1 cellular context compared by ENCODE assay signal in genomic region chrX:118943102-118943501, GRCh38.
TF ChIP-seq lines count a peak whose summit lies in the region.

No MANE protein-coding gene starts in this region.

TF ChIP-seq in K562, 482 proteins besides CTCF, POLR2A, EP300 and RAD21 (continued from another document and continues in another):
- TF ChIP-seq ARID3B (CRISPR knock-in tag; IDR thresholded peaks at IDR 0.05; ENCODE audit: borderline replicate concordance) (no peak), CBFA2T3 (IDR thresholded peaks at IDR 0.05) (peak; percentile 88), CHD4 (IDR thresholded peaks at IDR 0.05; ENCODE audit: insufficient read depth, insufficient replicate concordance, low read depth, low read length, poor library complexity, severe bottlenecking) (no peak), PRPF4 (IDR thresholded peaks at IDR 0.05; ENCODE audit: insufficient read depth, low read depth, low read length, poor library complexity, severe bottlenecking) (no peak), ATF1 (CRISPR knock-in tag; IDR thresholded peaks at IDR 0.05) (no peak), ATF1 (tag; IDR thresholded peaks at IDR 0.05) (no peak), MEF2A (IDR thresholded peaks at IDR 0.05; ENCODE audit: control insufficient read depth, low read depth, low read length) (0 out of 2 replicates have a peak, but pooled peaks have one; percentile 49), MCM2 (IDR thresholded peaks at IDR 0.05; ENCODE audit: low read depth) (no peak), XRCC3 (IDR thresholded peaks at IDR 0.05) (no peak), CGGBP1 (CRISPR knock-in tag; IDR thresholded peaks at IDR 0.05) (no peak), KDM1A (IDR thresholded peaks at IDR 0.05) (peak; percentile 69 to 70), ZNF217 (CRISPR knock-in tag; IDR thresholded peaks at IDR 0.05) (no peak), CCNT2 (IDR thresholded peaks at IDR 0.05; ENCODE audit: borderline replicate concordance, extremely low read depth, insufficient read length, low read depth, low read length) (peak; percentile 44), XRCC4 (IDR thresholded peaks at IDR 0.05; ENCODE audit: extremely low read depth, insufficient read depth, insufficient read length) (no peak), ZBTB26 (CRISPR knock-in tag; IDR thresholded peaks at IDR 0.05) (no peak), RFX5 (IDR thresholded peaks at IDR 0.05; ENCODE audit: low read depth, low read length) (no peak), SMAD1 (IDR thresholded peaks at IDR 0.05; ENCODE audit: low read depth, low read length, partially characterized antibody) (no peak), MCM3 (IDR thresholded peaks at IDR 0.05) (no peak), ZNF75A (CRISPR knock-in tag; IDR thresholded peaks at IDR 0.05) (no peak), TBL1XR1 (IDR thresholded peaks at IDR 0.05; ENCODE audit: low read length in 2 of 2) (peak in 1 of 2 experiments; percentile 60; a peak in 2 of 4 replicates), RBM39 (optimal IDR thresholded peaks at IDR 0.05; ENCODE audit: low read depth, low read length) (no peak), SLC30A9 (CRISPR knock-in tag; IDR thresholded peaks at IDR 0.05) (no peak), SMARCA5 (IDR thresholded peaks at IDR 0.05) (no peak), ADNP (tag; IDR thresholded peaks at IDR 0.05) (no peak), HDAC3 (IDR thresholded peaks at IDR 0.05; ENCODE audit: borderline replicate concordance, partially characterized antibody) (peak; percentile 41), WHSC1 (IDR thresholded peaks at IDR 0.05; ENCODE audit: low read length) (no peak), FOXJ3 (CRISPR knock-in tag; IDR thresholded peaks at IDR 0.05) (no peak), FOS (IDR thresholded peaks at IDR 0.05; ENCODE audit: extremely low read depth, insufficient read length) (no peak), NCOA6 (IDR thresholded peaks at IDR 0.05) (no peak), ZNF668 (CRISPR knock-in tag; IDR thresholded peaks at IDR 0.05) (no peak), NFIC (IDR thresholded peaks at IDR 0.05) (peak; percentile 64), ZNF699 (CRISPR knock-in tag; IDR thresholded peaks at IDR 0.05; ENCODE audit: insufficient replicate concordance) (no peak), HLTF (IDR thresholded peaks at IDR 0.05) (no peak), NELFE (IDR thresholded peaks at IDR 0.05; ENCODE audit: insufficient read depth, insufficient read length) (no peak), POLR2B (IDR thresholded peaks at IDR 0.05; ENCODE audit: low read depth, partially characterized antibody) (no peak), HDGF (IDR thresholded peaks at IDR 0.05) (no peak), ZNF224 (CRISPR knock-in tag; IDR thresholded peaks at IDR 0.05) (no peak), ETV5 (CRISPR knock-in tag; IDR thresholded peaks at IDR 0.05; ENCODE audit: low read depth) (no peak), ZNF583 (CRISPR knock-in tag; IDR thresholded peaks at IDR 0.05) (no peak), FIP1L1 (IDR thresholded peaks at IDR 0.05; ENCODE audit: low read depth, low read length, poor library complexity, severe bottlenecking) (no peak), ATF7 (IDR thresholded peaks at IDR 0.05) (no peak), KAT7 (CRISPR knock-in tag; IDR thresholded peaks at IDR 0.05; ENCODE audit: borderline replicate concordance) (no peak), ZNF384 (IDR thresholded peaks at IDR 0.05; ENCODE audit: low read depth, low read length) (no peak), SUPT5H (IDR thresholded peaks at IDR 0.05) (no peak), ESRRA (IDR thresholded peaks at IDR 0.05; ENCODE audit: borderline replicate concordance, low read depth) (no peak), CBFA2T2 (conservative IDR thresholded peaks at IDR 0.05) (peak; percentile 79), ZNF707 (CRISPR knock-in tag; conservative IDR thresholded peaks at IDR 0.05) (no peak), PHF20 (IDR thresholded peaks at IDR 0.05; ENCODE audit: partially characterized antibody) (no peak), ZNF584 (CRISPR knock-in tag; IDR thresholded peaks at IDR 0.05; ENCODE audit: low read depth) (no peak), FOXP4 (CRISPR knock-in tag; IDR thresholded peaks at IDR 0.05; ENCODE audit: borderline replicate concordance) (no peak), POLR2G (IDR thresholded peaks at IDR 0.05; ENCODE audit: low read depth, low read length) (no peak), ZNF3 (CRISPR knock-in tag; IDR thresholded peaks at IDR 0.05) (no peak), ZNF133 (CRISPR knock-in tag; IDR thresholded peaks at IDR 0.05) (no peak), SMAD4 (CRISPR knock-in tag; conservative IDR thresholded peaks at IDR 0.05) (peak; percentile 60; the same call in 1 of the 2 replicates)
- TF ChIP-seq, protein P1, sequence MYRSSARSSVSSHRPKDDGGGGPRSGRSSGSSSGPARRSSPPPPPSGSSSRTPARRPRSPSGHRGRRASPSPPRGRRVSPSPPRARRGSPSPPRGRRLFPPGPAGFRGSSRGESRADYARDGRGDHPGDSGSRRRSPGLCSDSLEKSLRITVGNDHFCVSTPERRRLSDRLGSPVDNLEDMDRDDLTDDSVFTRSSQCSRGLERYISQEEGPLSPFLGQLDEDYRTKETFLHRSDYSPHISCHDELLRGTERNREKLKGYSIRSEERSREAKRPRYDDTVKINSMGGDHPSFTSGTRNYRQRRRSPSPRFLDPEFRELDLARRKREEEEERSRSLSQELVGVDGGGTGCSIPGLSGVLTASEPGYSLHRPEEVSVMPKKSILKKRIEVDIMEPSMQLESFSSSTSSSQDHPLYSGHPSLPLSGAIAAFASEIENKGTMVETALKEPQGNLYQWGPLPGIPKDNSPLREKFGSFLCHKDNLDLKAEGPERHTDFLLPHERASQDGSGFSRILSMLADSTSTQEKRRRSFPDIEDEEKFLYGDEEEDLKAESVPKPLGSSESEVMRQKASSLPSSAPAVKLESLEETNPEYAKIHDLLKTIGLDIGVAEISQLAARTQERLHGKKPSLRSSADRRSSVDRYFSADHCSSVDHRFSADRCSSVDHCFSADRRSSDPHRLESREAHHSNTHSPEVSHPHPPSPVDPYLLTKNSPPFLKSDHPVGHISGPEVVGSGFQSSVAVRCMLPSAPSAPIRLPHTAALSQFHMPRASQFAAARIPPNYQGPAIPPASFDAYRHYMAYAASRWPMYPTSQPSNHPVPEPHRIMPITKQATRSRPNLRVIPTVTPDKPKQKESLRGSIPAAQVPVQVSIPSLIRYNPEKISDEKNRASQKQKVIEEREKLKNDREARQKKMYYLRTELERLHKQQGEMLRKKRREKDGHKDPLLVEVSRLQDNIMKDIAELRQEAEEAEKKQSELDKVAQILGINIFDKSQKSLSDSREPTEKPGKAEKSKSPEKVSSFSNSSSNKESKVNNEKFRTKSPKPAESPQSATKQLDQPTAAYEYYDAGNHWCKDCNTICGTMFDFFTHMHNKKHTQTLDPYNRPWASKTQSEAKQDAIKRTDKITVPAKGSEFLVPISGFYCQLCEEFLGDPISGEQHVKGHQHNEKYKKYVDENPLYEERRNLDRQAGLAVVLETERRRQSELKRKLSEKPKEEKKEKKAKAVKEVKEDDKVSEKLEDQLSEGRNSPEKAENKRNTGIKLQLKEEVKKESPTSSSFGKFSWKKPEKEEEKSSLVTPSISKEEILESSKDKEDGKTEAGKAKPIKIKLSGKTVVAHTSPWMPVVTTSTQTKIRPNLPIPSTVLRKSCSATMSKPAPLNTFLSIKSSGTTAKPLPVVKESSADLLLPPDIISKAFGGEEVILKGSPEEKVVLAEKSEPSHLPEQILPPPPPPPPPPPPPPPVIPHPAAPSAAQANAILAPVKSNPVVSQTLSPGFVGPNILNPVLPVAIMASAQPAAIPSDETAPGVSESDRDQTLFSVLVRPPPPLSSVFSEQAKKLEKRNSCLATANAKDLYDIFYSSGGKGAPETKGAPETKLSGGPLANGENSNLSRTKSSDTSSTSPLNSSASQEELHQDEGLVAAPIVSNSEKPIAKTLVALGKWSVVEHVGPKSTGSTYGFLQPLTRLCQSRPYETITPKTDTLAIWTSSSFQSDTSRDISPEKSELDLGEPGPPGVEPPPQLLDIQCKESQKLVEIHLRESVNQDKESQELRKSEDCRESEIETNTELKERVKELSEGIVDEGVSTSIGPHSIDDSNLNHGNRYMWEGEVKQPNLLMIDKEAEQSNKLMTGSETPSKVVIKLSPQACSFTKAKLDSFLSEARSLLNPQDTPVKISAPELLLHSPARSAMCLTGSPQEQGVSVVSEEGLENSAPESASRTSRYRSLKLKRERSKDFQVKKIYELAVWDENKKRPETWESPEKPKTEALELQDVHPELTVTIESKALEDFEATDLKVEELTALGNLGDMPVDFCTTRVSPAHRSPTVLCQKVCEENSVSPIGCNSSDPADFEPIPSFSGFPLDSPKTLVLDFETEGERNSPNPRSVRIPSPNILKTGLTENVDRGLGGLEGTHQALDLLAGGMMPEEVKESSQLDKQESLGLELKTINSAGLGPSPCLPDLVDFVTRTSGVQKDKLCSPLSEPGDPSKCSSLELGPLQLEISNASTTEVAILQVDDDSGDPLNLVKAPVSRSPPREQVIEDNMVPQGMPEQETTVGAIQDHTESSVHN (IDR thresholded peaks at IDR 0.05; ENCODE audit: borderline replicate concordance in 1 of 2, low read depth in 1 of 2), result no peak
- TF ChIP-seq, protein P2, sequence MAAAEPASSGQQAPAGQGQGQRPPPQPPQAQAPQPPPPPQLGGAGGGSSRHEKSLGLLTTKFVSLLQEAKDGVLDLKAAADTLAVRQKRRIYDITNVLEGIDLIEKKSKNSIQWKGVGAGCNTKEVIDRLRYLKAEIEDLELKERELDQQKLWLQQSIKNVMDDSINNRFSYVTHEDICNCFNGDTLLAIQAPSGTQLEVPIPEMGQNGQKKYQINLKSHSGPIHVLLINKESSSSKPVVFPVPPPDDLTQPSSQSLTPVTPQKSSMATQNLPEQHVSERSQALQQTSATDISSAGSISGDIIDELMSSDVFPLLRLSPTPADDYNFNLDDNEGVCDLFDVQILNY (CRISPR knock-in tag; IDR thresholded peaks at IDR 0.05), result no peak
- TF ChIP-seq, protein P3, sequence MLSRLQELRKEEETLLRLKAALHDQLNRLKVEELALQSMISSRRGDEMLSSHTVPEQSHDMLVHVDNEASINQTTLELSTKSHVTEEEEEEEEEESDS (CRISPR knock-in tag; IDR thresholded peaks at IDR 0.05), result no peak
- TF ChIP-seq, protein P4, sequence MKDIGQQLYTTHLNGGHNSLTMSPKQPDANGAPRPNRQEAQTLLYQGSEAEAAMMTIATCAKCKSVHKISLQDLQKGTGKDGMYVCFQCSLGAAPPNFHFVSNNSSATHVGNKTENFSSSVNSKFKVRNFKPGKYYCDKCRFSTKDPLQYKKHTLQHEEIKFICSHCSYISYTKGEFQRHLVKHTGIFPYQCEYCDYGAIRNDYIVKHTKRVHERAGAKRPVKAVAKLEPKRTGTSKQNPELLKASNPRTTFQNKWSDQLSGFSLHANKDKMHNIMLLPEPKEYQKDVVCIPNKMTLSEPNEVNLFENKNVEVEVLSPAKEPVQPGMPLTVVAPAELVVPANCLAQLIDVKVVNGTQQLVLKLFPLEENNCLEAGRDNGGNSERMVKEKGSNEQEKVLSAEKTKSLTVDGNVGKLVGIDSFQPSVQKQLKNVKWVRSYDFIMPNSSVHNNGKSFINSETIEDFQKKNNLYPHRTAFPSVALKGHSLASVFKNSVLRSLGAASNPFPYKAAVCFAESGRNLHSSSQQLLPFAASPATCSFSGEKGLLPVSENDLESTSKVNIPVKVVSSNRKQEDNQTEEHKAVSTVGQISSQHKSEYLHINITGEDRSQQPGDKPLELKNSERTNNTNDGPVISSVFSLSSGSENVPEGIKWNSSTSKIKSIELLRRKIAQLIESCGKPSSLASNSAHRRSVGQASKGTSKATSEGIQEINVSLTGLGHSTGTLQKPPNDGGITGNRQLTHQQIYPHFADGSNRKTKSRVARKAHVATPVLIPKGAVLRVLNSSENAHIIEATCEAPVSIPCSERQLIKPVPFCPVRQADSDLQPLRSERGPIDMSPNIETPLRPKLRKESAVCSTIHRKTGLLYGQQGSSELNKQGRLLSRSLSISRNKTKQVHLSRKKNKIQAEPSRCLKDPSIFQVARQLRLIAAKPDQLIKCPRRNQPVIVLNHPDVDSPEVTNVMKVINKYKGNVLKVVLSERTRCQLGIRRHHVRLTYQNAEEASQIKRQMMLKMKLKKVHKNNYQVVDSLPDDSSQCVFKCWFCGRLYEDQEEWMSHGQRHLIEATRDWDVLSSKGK (CRISPR knock-in tag; IDR thresholded peaks at IDR 0.05), result no peak
